14 cellular contexts compared by ENCODE assay signal in genomic region chr3:172102883-172103310, GRCh38.
DNase-seq lines count a peak whose midpoint lies in the region; ATAC-seq, FAIRE-seq and TF ChIP-seq lines count a peak whose summit lies in the region.
"Had no signal": no experiment of that assay in that cellular context is flagged by ENCODE, and none has a peak within 500 bp of the region (broad histone marks: within the 10 kb centered on the region; RNA-seq: fewer than 3 reads in every experiment).

No MANE protein-coding gene starts in this region.

- in situ Hi-C loops in HepG2 (cut with HindIII; ENCODE audit: extremely low pct_ligation_motif_present, low pct_unique_long_range_greater_than_20kb) (no loop called here), transverse colon (cut with MboI; ENCODE audit: low pct_ligation_motif_present in 1 of 4, low pct_unique_long_range_greater_than_20kb in 1 of 4, low sequenced_read_pairs in 3 of 4) (no loop called here)

- no peak overlapping the region for H3K4me3 Mint-ChIP-seq in activated naive CD4-positive, alpha-beta T cell treated with anti-CD3 and anti-CD28 coated beads, Interleukin-2, amount 10 ng/mL, durations not matched to agents 7 days and 5 days
- H3K4me3 Mint-ChIP-seq in activated CD8-positive, alpha-beta T cell treated with anti-CD3 and anti-CD28 coated beads, Interleukin-2, amount 10 ng/mL, durations not matched to agents 7 days and 5 days: peak overlapping the region; percentile 46
- H3K4me3 Mint-ChIP-seq in type B pancreatic cell: no peak overlapping the region
- H3K4me3 Mint-ChIP-seq: neural crest cell had no signal

- H3K79me2 ChIP-seq in HepG2 (ENCODE audit: insufficient read depth, low read length): peaks cover 99% of the 10 kb centered on the region

- H3K9ac ChIP-seq in HepG2 (ENCODE audit: insufficient read depth, low read depth, low read length): peak overlapping the region; percentile 50

- peak overlapping the region in 1 of 3 experiments; percentile 39; a peak in 1 of 6 replicates for H3K4me3 ChIP-seq in HepG2 (replicated peaks in 1 of 3; ENCODE audit: insufficient read depth in 1 of 3, low read depth in 2 of 3, low read length in 3 of 3)
- H3K4me3 ChIP-seq in transverse colon: no peak overlapping the region
- H3K4me3 ChIP-seq: tibial artery had no signal

- ATAC-seq in activated naive CD4-positive, alpha-beta T cell treated with anti-CD3 and anti-CD28 coated beads, Interleukin-2, amount 50 U/mL, for 72 hours: no peak
- ATAC-seq in activated CD8-positive, alpha-beta T cell treated with anti-CD3 and anti-CD28 coated beads, Interleukin-2, amount 10 ng/mL, durations not matched to agents 7 days and 5 days: no peak
- ATAC-seq in HepG2: peak; percentile 43

- H4K20me1 ChIP-seq in HepG2 (ENCODE audit: insufficient read depth, low read length): peaks cover 88% of the 10 kb centered on the region

- TF ChIP-seq RAD21 in HepG2 (CRISPR knock-in tag; IDR thresholded peaks at IDR 0.05): no peak

- TF ChIP-seq CTCF in HepG2 (CRISPR knock-in tag; IDR thresholded peaks at IDR 0.05): no peak
- no peak for TF ChIP-seq CTCF in type B pancreatic cell (conservative IDR thresholded peaks at IDR 0.05)
- TF ChIP-seq CTCF in transverse colon (IDR thresholded peaks at IDR 0.05): no peak

- DNase-seq in activated naive CD4-positive, alpha-beta T cell treated with anti-CD3 and anti-CD28 coated beads, Interleukin-2, amount 10 ng/mL, durations not matched to agents 7 days and 5 days: no peak
- no peak for DNase-seq in activated naive CD4-positive, alpha-beta T cell treated with anti-CD3 and anti-CD28 coated beads, Interleukin-2, amount 50 U/mL, for 72 hours (ENCODE audit: low spot score in 2 of 2)
- no peak for DNase-seq in activated CD8-positive, alpha-beta T cell treated with anti-CD3 and anti-CD28 coated beads, Interleukin-2, amount 10 ng/mL, durations not matched to agents 7 days and 5 days
- DNase-seq in HepG2 (ENCODE audit: low spot score): peak; percentile 82
- no peak for DNase-seq in type B pancreatic cell (ENCODE audit: extremely low spot score, unreplicated experiment)
- DNase-seq in NCI-H526 treated with DMSO at 0.1 percent for 48 hours (lab: John Stamatoyannopoulos, UW): no peak
- no peak for DNase-seq in transverse colon
- DNase-seq in mucosa of gallbladder (ENCODE audit: low spot score): no peak
- DNase-seq: NCI-H1092, OCI-M1, tibial artery had no signal

- TF ChIP-seq POLR2A in HepG2 (IDR thresholded peaks at IDR 0.05; ENCODE audit: insufficient read depth in 1 of 2, low read depth in 2 of 2, low read length in 2 of 2) (0 out of 4 replicates have a peak, but pooled peaks of 1 of the 2 experiments have one; percentile 27), transverse colon (IDR thresholded peaks at IDR 0.05) (no peak)

- H3K9me3 ChIP-seq in HepG2 (ENCODE audit: low read length) (no peaks in the 10 kb centered on the region), transverse colon (no peaks in the 10 kb centered on the region)
- H3K9me3 ChIP-seq: tibial artery had no signal

- peaks cover 8% of the 10 kb centered on the region for H3K27me3 Mint-ChIP-seq in activated naive CD4-positive, alpha-beta T cell treated with anti-CD3 and anti-CD28 coated beads, Interleukin-2, amount 10 ng/mL, durations not matched to agents 7 days and 5 days
- H3K27me3 Mint-ChIP-seq in activated CD8-positive, alpha-beta T cell treated with anti-CD3 and anti-CD28 coated beads, Interleukin-2, amount 10 ng/mL, durations not matched to agents 7 days and 5 days (ENCODE audit: low read depth): peaks cover 2% of the 10 kb centered on the region
- H3K27me3 Mint-ChIP-seq in type B pancreatic cell: no peaks in the 10 kb centered on the region

- BruUV-seq in HepG2 (replicated peaks; lab: Mats Ljungman, UMichigan): no TSS peak

- peak; percentile 12 for FAIRE-seq in HepG2 (lab: Jason Lieb, UNC)
- FAIRE-seq: TTC549 had no signal

- H3K4me1 ChIP-seq in HepG2 (ENCODE audit: insufficient read depth, low read length) (peaks cover 100% of the 10 kb centered on the region), transverse colon (peaks cover 23 to 81% (median 55%) of the 10 kb centered on the region in 4 donors)

- H3K27ac ChIP-seq in HepG2 (ENCODE audit: extremely low read length, insufficient read depth, low read length) (peak overlapping the region; percentile 84), transverse colon (peak overlapping the region in 1 of 4 donors; percentile 5)
- H3K27ac ChIP-seq: HL-60 had no signal

- H2AFZ ChIP-seq in HepG2 (ENCODE audit: low read length): no peak overlapping the region

- no peaks in the 10 kb centered on the region for H3K9me3 Mint-ChIP-seq in activated naive CD4-positive, alpha-beta T cell treated with anti-CD3 and anti-CD28 coated beads, Interleukin-2, amount 10 ng/mL, durations not matched to agents 7 days and 5 days
- no peaks in the 10 kb centered on the region for H3K9me3 Mint-ChIP-seq in activated naive CD4-positive, alpha-beta T cell treated with anti-CD3 and anti-CD28 coated beads, Interleukin-2, amount 50 U/mL, for 72 hours
- no peaks in the 10 kb centered on the region for H3K9me3 Mint-ChIP-seq in activated CD8-positive, alpha-beta T cell treated with anti-CD3 and anti-CD28 coated beads, Interleukin-2, amount 10 ng/mL, durations not matched to agents 7 days and 5 days (ENCODE audit: insufficient read depth)
- H3K9me3 Mint-ChIP-seq in type B pancreatic cell: no peaks in the 10 kb centered on the region
- H3K9me3 Mint-ChIP-seq: neural crest cell had no signal

- intact Hi-C loops in HepG2 (cut with micrococcal nuclease; ENCODE audit: unreplicated experiment): loop anchor here (2.0 kb wide), 1 partner anchor 36 kb away; no protein-coding TSS in a partner anchor
- intact Hi-C loops in transverse colon (cut with DNase I; ENCODE audit: low total_unique reads): no loop called here

- peak in 1 of 2 experiments; percentile 97; a peak in 2 of 4 replicates for TF ChIP-seq EP300 in HepG2 (IDR thresholded peaks at IDR 0.05; ENCODE audit: low read depth in 2 of 2, low read length in 2 of 2)
- peak; percentile 63; the same call in 1 of the 2 replicates for TF ChIP-seq EP300 in HepG2 (CRISPR knock-in tag; IDR thresholded peaks at IDR 0.05; ENCODE audit: borderline replicate concordance)
- no peak for TF ChIP-seq EP300 in transverse colon (IDR thresholded peaks at IDR 0.05; ENCODE audit: low read depth)

- peak overlapping the region; percentile 57 for H3K4me2 ChIP-seq in HepG2 (ENCODE audit: low read depth, low read length)

- POLR2A ChIA-PET in activated CD8-positive, alpha-beta T cell treated with anti-CD3 and anti-CD28 coated beads, Interleukin-2, amount 10 ng/mL, durations not matched to agents 7 days and 5 days (lab: Charles Lee): no interaction called here
- POLR2A ChIA-PET in HepG2 (lab: Yijun Ruan, JAX): interaction anchor here (0.7 to 5.0 kb wide), 14 partner anchors 10 to 262 kb away, joined by 3 to 37 read pairs (median 4); no protein-coding TSS in a partner anchor

- CTCF ChIA-PET in activated naive CD4-positive, alpha-beta T cell treated with anti-CD3 and anti-CD28 coated beads, Interleukin-2, amount 10 ng/mL, durations not matched to agents 7 days and 5 days (lab: Charles Lee): interaction anchor here (0.7 kb wide), 1 partner anchor 10 kb away, joined by 3 read pairs; no protein-coding TSS in a partner anchor
- CTCF ChIA-PET in activated CD8-positive, alpha-beta T cell treated with anti-CD3 and anti-CD28 coated beads, Interleukin-2, amount 10 ng/mL, durations not matched to agents 7 days and 5 days (lab: Charles Lee): interaction anchor here (0.7 to 2.3 kb wide), 6 partner anchors 11 to 230 kb away, joined by 3 to 11 read pairs (median 4); no protein-coding TSS in a partner anchor
- CTCF ChIA-PET in HepG2 (lab: Yijun Ruan, JAX; ENCODE audit: low intra/inter-chr PET ratio, low total read pairs): no interaction called here

- 2% methylated on average over 3 of the region's 3 CpGs for WGBS in HepG2 (ENCODE audit: low lambda C conversion rate)
- 44 to 65% methylated on average over 2 to 3 of the region's 3 CpGs for WGBS in transverse colon (ENCODE audit: low coverage in 1 of 2), 2 donors

- H3K36me3 Mint-ChIP-seq in activated naive CD4-positive, alpha-beta T cell treated with anti-CD3 and anti-CD28 coated beads, Interleukin-2, amount 10 ng/mL, durations not matched to agents 7 days and 5 days: peaks cover 11% of the 10 kb centered on the region
- no peaks in the 10 kb centered on the region for H3K36me3 Mint-ChIP-seq in activated naive CD4-positive, alpha-beta T cell treated with anti-CD3 and anti-CD28 coated beads, Interleukin-2, amount 50 U/mL, for 72 hours
- H3K36me3 Mint-ChIP-seq in activated CD8-positive, alpha-beta T cell treated with anti-CD3 and anti-CD28 coated beads, Interleukin-2, amount 10 ng/mL, durations not matched to agents 7 days and 5 days (ENCODE audit: low read depth): peaks cover 13% of the 10 kb centered on the region
- H3K36me3 Mint-ChIP-seq in type B pancreatic cell: peaks cover 16% of the 10 kb centered on the region

- H3K4me1 Mint-ChIP-seq in activated naive CD4-positive, alpha-beta T cell treated with anti-CD3 and anti-CD28 coated beads, Interleukin-2, amount 10 ng/mL, durations not matched to agents 7 days and 5 days: peaks cover 66% of the 10 kb centered on the region
- H3K4me1 Mint-ChIP-seq in activated CD8-positive, alpha-beta T cell treated with anti-CD3 and anti-CD28 coated beads, Interleukin-2, amount 10 ng/mL, durations not matched to agents 7 days and 5 days (ENCODE audit: low read depth): peaks cover 70% of the 10 kb centered on the region
- H3K4me1 Mint-ChIP-seq in type B pancreatic cell (ENCODE audit: unreplicated experiment): peaks cover 62% of the 10 kb centered on the region

- H3K36me3 ChIP-seq in HepG2 (replicated peaks in 1 of 2; ENCODE audit: control insufficient read depth in 1 of 2, insufficient read depth in 2 of 2, low read length in 2 of 2) (peaks cover 1 to 16% of the 10 kb centered on the region in 2 experiments; a peak in 4 of 5 replicates), transverse colon (no peaks in the 10 kb centered on the region)
- H3K36me3 ChIP-seq: tibial artery had no signal

- H3K27ac Mint-ChIP-seq in activated naive CD4-positive, alpha-beta T cell treated with anti-CD3 and anti-CD28 coated beads, Interleukin-2, amount 10 ng/mL, durations not matched to agents 7 days and 5 days: peak overlapping the region; percentile 15
- no peak overlapping the region for H3K27ac Mint-ChIP-seq in activated naive CD4-positive, alpha-beta T cell treated with anti-CD3 and anti-CD28 coated beads, Interleukin-2, amount 50 U/mL, for 72 hours
- H3K27ac Mint-ChIP-seq in activated CD8-positive, alpha-beta T cell treated with anti-CD3 and anti-CD28 coated beads, Interleukin-2, amount 10 ng/mL, durations not matched to agents 7 days and 5 days: peak overlapping the region; percentile 62
- peak overlapping the region; percentile 55 for H3K27ac Mint-ChIP-seq in type B pancreatic cell

- H3K27me3 ChIP-seq in HepG2 (ENCODE audit: control insufficient read depth in 1 of 2, insufficient read depth in 2 of 2, low read length in 2 of 2) (no peaks in the 10 kb centered on the region), transverse colon (no peaks in the 10 kb centered on the region)
- H3K27me3 ChIP-seq: tibial artery had no signal

TF ChIP-seq in HepG2, 621 proteins besides CTCF, POLR2A, EP300 and RAD21 (continues in another document):
- no peak for TF ChIP-seq GABPA (IDR thresholded peaks at IDR 0.05; ENCODE audit: low read depth, low read length)
- peak; percentile 28; the same call in 1 of the 2 replicates for TF ChIP-seq GABPA (CRISPR knock-in tag; IDR thresholded peaks at IDR 0.05; ENCODE audit: low read depth)
- TF ChIP-seq ASH2L (IDR thresholded peaks at IDR 0.05; ENCODE audit: insufficient read length, low read depth, low read length): peak; percentile 67

Comparison
In these comparisons a context has a peak if more than half of its experiments do, and no peak if none do; other contexts are left out.
1. H3K27ac Mint-ChIP-seq: peak in activated naive CD4-positive, alpha-beta T cell treated with anti-CD3 and anti-CD28 coated beads, Interleukin-2, amount 10 ng/mL, durations not matched to agents 7 days and 5 days (single experiment), activated CD8-positive, alpha-beta T cell treated with anti-CD3 and anti-CD28 coated beads, Interleukin-2, amount 10 ng/mL, durations not matched to agents 7 days and 5 days (single experiment) and type B pancreatic cell (single experiment); none in activated naive CD4-positive, alpha-beta T cell treated with anti-CD3 and anti-CD28 coated beads, Interleukin-2, amount 50 U/mL, for 72 hours (0 of 2).